ENCODE assay signal across 8 cellular contexts in genomic region chr10:18651324-18652007, GRCh38. TPM values are rescaled to one million over a fixed set of nuclear protein-coding genes. Genes with fewer than 3 reads are reported as not detected.
DNase-seq lines count a peak whose midpoint lies in the region; ATAC-seq and TF ChIP-seq lines count a peak whose summit lies in the region.

Gene NSUN6 (minus strand): TSS chr10:18651587. CDS start chr10:18651203, 384 bp downstream.

- H3K4me3 ChIP-seq in CD8-positive, alpha-beta T cell (ENCODE audit: low read depth, low read length), result peak within 1 kb of the TSS; percentile 74
- H3K4me3 ChIP-seq in effector memory CD4-positive, alpha-beta T cell (ENCODE audit: insufficient read depth, low read depth, low read length, poor library complexity, severe bottlenecking), result peak within 1 kb of the TSS; percentile 60

- no peaks in the 10 kb centered on the region for H3K27me3 Mint-ChIP-seq in CD8-positive, alpha-beta T cell (ENCODE audit: low read depth)

- peaks cover 24% of the 10 kb centered on the region for H3K4me1 ChIP-seq in CD8-positive, alpha-beta T cell (ENCODE audit: insufficient read depth, low read length)
- H3K4me1 ChIP-seq in effector memory CD4-positive, alpha-beta T cell (ENCODE audit: control insufficient read depth, insufficient read depth, low read length, poor library complexity, severe bottlenecking), result no peaks in the 10 kb centered on the region

- intact Hi-C loops in CD8-positive, alpha-beta T cell (cut with DNase I, micrococcal nuclease), result loop anchor here (1.0 to 10.0 kb wide), 3 partner anchors 8 to 1447 kb away; partner anchors contain the start of genes ARL5B (in 2 of the 2), STAM (in 1 of the 2) and TRDMT1 (in 1 of the 2)

- H3K27me3 ChIP-seq in CD8-positive, alpha-beta T cell (ENCODE audit: insufficient read depth, low read length), result no peaks in the 10 kb centered on the region
- no peaks in the 10 kb centered on the region for H3K27me3 ChIP-seq in effector memory CD4-positive, alpha-beta T cell (replicated peaks; ENCODE audit: control insufficient read depth, insufficient read depth, low read length, poor library complexity, severe bottlenecking)

- H3K9me3 ChIP-seq in CD8-positive, alpha-beta T cell (ENCODE audit: low read length), result no peaks in the 10 kb centered on the region
- H3K9me3 ChIP-seq in effector memory CD4-positive, alpha-beta T cell (ENCODE audit: control insufficient read depth, low read length), result no peaks in the 10 kb centered on the region

- H3K36me3 ChIP-seq in CD8-positive, alpha-beta T cell (ENCODE audit: insufficient read depth, low read length), result no peaks in the 10 kb centered on the region
- no peaks in the 10 kb centered on the region for H3K36me3 ChIP-seq in effector memory CD4-positive, alpha-beta T cell (ENCODE audit: control insufficient read depth, insufficient read depth, low read length)

- peak; percentile 94 for ATAC-seq in CD8-positive, alpha-beta T cell
- ATAC-seq in GM19438 (IDR thresholded peaks at IDR 0.05; ENCODE audit: low read depth, unreplicated experiment) (peak; percentile 98), HG03571 (IDR thresholded peaks at IDR 0.05; ENCODE audit: unreplicated experiment) (peak; percentile 98)

- H3K4me3 Mint-ChIP-seq in CD8-positive, alpha-beta T cell, result peak within 1 kb of the TSS; percentile 98

- H3K9me3 Mint-ChIP-seq in CD8-positive, alpha-beta T cell, result no peaks in the 10 kb centered on the region

- peaks cover 47% of the 10 kb centered on the region for H3K36me3 Mint-ChIP-seq in CD8-positive, alpha-beta T cell

- H3K27ac ChIP-seq in CD8-positive, alpha-beta T cell (ENCODE audit: low read depth, low read length), result peak within 1 kb of the TSS; percentile 83
- peak within 1 kb of the TSS; percentile 89 for H3K27ac ChIP-seq in effector memory CD4-positive, alpha-beta T cell (ENCODE audit: insufficient read depth, low read length, poor library complexity, severe bottlenecking)

- TF ChIP-seq CTCF in CD8-positive, alpha-beta T cell (IDR thresholded peaks at IDR 0.05), result no peak

- POLR2A ChIA-PET in CD8-positive, alpha-beta T cell (lab: Charles Lee), result interaction anchor here (1.1 kb wide), 1 partner anchor 24 kb away, joined by 3 read pairs; no protein-coding TSS in a partner anchor

- DNase-seq in CD8-positive, alpha-beta T cell, result peak; percentile 88 to 96 (median 95)
- peak; percentile 75 for DNase-seq in NK-92 (lab: John Stamatoyannopoulos, UW; ENCODE audit: unreplicated experiment)
- peak; percentile 96 for DNase-seq in activated CD8-positive, alpha-beta memory T cell treated with anti-CD3 and anti-CD28 coated beads for 24 hours
- peak; percentile 89 to 92 (median 91) for DNase-seq in effector memory CD4-positive, alpha-beta T cell
- peak; percentile 92 for DNase-seq in medulla oblongata (ENCODE audit: extremely low spot score)
- peak; percentile 90 for DNase-seq in stimulated activated CD8-positive, alpha-beta memory T cell treated with anti-CD3 and anti-CD28 coated beads, Interleukin-12 subunit alpha, Interleukin-12 subunit beta, amount 100 ng/mL, for 4 hours (ENCODE audit: low read depth)

- peaks cover 44% of the 10 kb centered on the region for H3K4me1 Mint-ChIP-seq in CD8-positive, alpha-beta T cell (ENCODE audit: low read depth)

- peak within 1 kb of the TSS; percentile 98 for H3K27ac Mint-ChIP-seq in CD8-positive, alpha-beta T cell

- CTCF ChIA-PET in CD8-positive, alpha-beta T cell (lab: Charles Lee), result no interaction called here

RNA-seq across cellular contexts. Expression of gene NSUN6, which starts in this region (rescaled TPM):
- total RNA-seq in CD8-positive, alpha-beta T cell, result 10 to 100 TPM; 21.8 to 22.4 TPM

Comparison
In these comparisons a context has a peak if more than half of its experiments do, and no peak if none do; other contexts are left out.
1. Peak in every context shown above with its lines: DNase-seq, ATAC-seq, H3K4me3 ChIP-seq and H3K27ac ChIP-seq.